Comparison of ENCODE assay signal across 24 cellular contexts in genomic region chr7:159113056-159113455, GRCh38. TPM values are rescaled to one million over a fixed set of nuclear protein-coding genes. Genes with fewer than 3 reads are reported as not detected.
DNase-seq lines count a peak whose midpoint lies in the region; ATAC-seq and TF ChIP-seq lines count a peak whose summit lies in the region.
"Had no signal": no experiment of that assay in that cellular context is flagged by ENCODE, and none has a peak within 500 bp of the region (broad histone marks: within the 10 kb centered on the region; RNA-seq: fewer than 3 reads in every experiment).

No MANE protein-coding gene starts in this region.

- H3K27me3 Mint-ChIP-seq in H9 (ENCODE audit: low read depth) (peaks cover 6% of the 10 kb centered on the region), progenitor cell of endocrine pancreas (peaks cover 59% of the 10 kb centered on the region)

- H3K4me1 ChIP-seq in DND-41 (ENCODE audit: insufficient read depth, low read length) (no peaks in the 10 kb centered on the region), H9 (ENCODE audit: insufficient read depth, low read length) (0 out of 2 replicates have a peak, but pooled peaks cover 2% of the 10 kb centered on the region), hepatocyte (ENCODE audit: insufficient read depth) (no peaks in the 10 kb centered on the region)

- no peak overlapping the region for H2BK5ac ChIP-seq in H9 (ENCODE audit: insufficient read length, low read length)

- H3K36me3 Mint-ChIP-seq in H9 (ENCODE audit: insufficient read depth in 1 of 3, low read depth in 3 of 3) (no peaks in the 10 kb centered on the region), progenitor cell of endocrine pancreas (ENCODE audit: insufficient read depth) (no peaks in the 10 kb centered on the region)
- H3K36me3 Mint-ChIP-seq: CD4-positive, alpha-beta memory T cell; IgD-negative memory B cell had no signal

- H3K4me3 ChIP-seq in DND-41 (ENCODE audit: low read depth in 1 of 2, low read length in 2 of 2) = no peak overlapping the region
- no peak overlapping the region for H3K4me3 ChIP-seq in hepatocyte
- H3K4me3 ChIP-seq: SJCRH30 had no signal

- H3K36me3 ChIP-seq in DND-41 (ENCODE audit: insufficient read depth, low read length) (peaks cover 61% of the 10 kb centered on the region), hepatocyte (replicated peaks; ENCODE audit: insufficient read depth, low read depth) (no peaks in the 10 kb centered on the region)
- H3K36me3 ChIP-seq: SJCRH30 had no signal

- H3K9ac ChIP-seq in DND-41 (ENCODE audit: low read depth, low read length) (no peak overlapping the region), H9 (ENCODE audit: extremely low read depth, insufficient read length, low read length) (no peak overlapping the region)

- H3K4me3 Mint-ChIP-seq in H9 (no peak overlapping the region; a peak in 2 of 5 replicates), progenitor cell of endocrine pancreas (ENCODE audit: low read depth) (no peak overlapping the region)

- H3K27me3 ChIP-seq in DND-41 (ENCODE audit: insufficient read depth, low read length, poor library complexity) (no peaks in the 10 kb centered on the region), H9 (ENCODE audit: insufficient read depth, low read length) (no peaks in the 10 kb centered on the region), hepatocyte (peaks cover 17% of the 10 kb centered on the region)
- H3K27me3 ChIP-seq: SJCRH30 had no signal

- no peak overlapping the region for H2AK5ac ChIP-seq in H9 (ENCODE audit: insufficient read length, low read length)

- H3K4me2 ChIP-seq in DND-41 (ENCODE audit: insufficient read depth, low read length) (no peak overlapping the region), H9 (ENCODE audit: insufficient read depth, insufficient read length, low read length) (no peak overlapping the region), hepatocyte (peak overlapping the region; percentile 33)

- no peak overlapping the region; the same call in 1 of the 2 replicates for H3K14ac ChIP-seq in H9 (ENCODE audit: insufficient read depth, low read length)

- no peak overlapping the region for H3K18ac ChIP-seq in H9 (ENCODE audit: insufficient read length, low read depth, low read length)

- H4K5ac ChIP-seq in H9 (ENCODE audit: insufficient read length, low read depth, low read length) = no peak overlapping the region

- TF ChIP-seq CTCF in DND-41 (IDR thresholded peaks at IDR 0.05; ENCODE audit: borderline replicate concordance, extremely low read depth, low read length, poor library complexity, severe bottlenecking) (no peak), H9 (conservative IDR thresholded peaks at IDR 0.05) (no peak), hepatocyte (IDR thresholded peaks at IDR 0.05; ENCODE audit: poor library complexity) (no peak), progenitor cell of endocrine pancreas (IDR thresholded peaks at IDR 0.05; ENCODE audit: unreplicated experiment) (no peak)

- no peaks in the 10 kb centered on the region for H3K79me1 ChIP-seq in H9 (ENCODE audit: insufficient read depth, low read depth, low read length, poor library complexity, severe bottlenecking)

- H3K9me3 Mint-ChIP-seq in H9 (no peaks in the 10 kb centered on the region), progenitor cell of endocrine pancreas (ENCODE audit: low read depth) (no peaks in the 10 kb centered on the region)
- H3K9me3 Mint-ChIP-seq: IgD-negative memory B cell had no signal

- 0 out of 2 replicates have a peak, but pooled peaks cover 12% of the 10 kb centered on the region for H3K79me2 ChIP-seq in DND-41 (ENCODE audit: insufficient read depth, low read length)
- no peaks in the 10 kb centered on the region for H3K79me2 ChIP-seq in H9 (ENCODE audit: insufficient read depth, low read length)
- H3K79me2 ChIP-seq in hepatocyte = no peaks in the 10 kb centered on the region

- no peak overlapping the region for H2BK120ac ChIP-seq in H9 (ENCODE audit: low read depth, low read length, poor library complexity, severe bottlenecking)

- peak overlapping the region; percentile 49 for H3K27ac ChIP-seq in DND-41 (ENCODE audit: low read length)
- no peak overlapping the region for H3K27ac ChIP-seq in H9 (ENCODE audit: insufficient read length, low read depth, low read length)
- H3K27ac ChIP-seq in hepatocyte = no peak overlapping the region
- H3K27ac ChIP-seq: SJCRH30 had no signal

- H2BK15ac ChIP-seq in H9 (ENCODE audit: low read depth, low read length) = no peak overlapping the region

- no peak overlapping the region for H2BK12ac ChIP-seq in H9 (ENCODE audit: insufficient read length, low read depth, low read length)

- H3K27ac Mint-ChIP-seq in H9 = peak overlapping the region in 2 of 3 experiments; percentile 20 to 34; a peak in 2 of 7 replicates
- peak overlapping the region; percentile 76 for H3K27ac Mint-ChIP-seq in progenitor cell of endocrine pancreas
- H3K27ac Mint-ChIP-seq: CD4-positive, alpha-beta memory T cell had no signal

- H3K4ac ChIP-seq in H9 (ENCODE audit: low read depth, low read length) = no peak overlapping the region

- no peaks in the 10 kb centered on the region for H3K23me2 ChIP-seq in H9 (ENCODE audit: insufficient read length, low read depth, low read length, poor library complexity, severe bottlenecking)

- H2BK20ac ChIP-seq in H9 (ENCODE audit: low read depth, low read length, poor library complexity, severe bottlenecking) = no peak overlapping the region

- H4K20me1 ChIP-seq in DND-41 (ENCODE audit: insufficient read depth, low read length) (peaks cover 3% of the 10 kb centered on the region; the same call in 1 of the 2 replicates), H9 (ENCODE audit: control insufficient read depth, insufficient read depth, insufficient read length) (no peaks in the 10 kb centered on the region), hepatocyte (ENCODE audit: insufficient read depth, poor library complexity, severe bottlenecking) (no peaks in the 10 kb centered on the region)

- no peak overlapping the region for H3K23ac ChIP-seq in H9 (ENCODE audit: insufficient read length, low read depth, low read length)

- no peaks in the 10 kb centered on the region for H3K9me2 ChIP-seq in hepatocyte (replicated peaks; ENCODE audit: insufficient read depth)

- H3K9me3 ChIP-seq in DND-41 (ENCODE audit: insufficient read depth, low read length, severe bottlenecking) (no peaks in the 10 kb centered on the region), H9 (ENCODE audit: control insufficient read depth, low read depth, low read length) (no peaks in the 10 kb centered on the region), hepatocyte (ENCODE audit: low read depth) (no peaks in the 10 kb centered on the region)
- H3K9me3 ChIP-seq: SJCRH30 had no signal

- ATAC-seq in DND-41 (ENCODE audit: insufficient read depth, low read depth) (no peak), HG02798 (IDR thresholded peaks at IDR 0.05; ENCODE audit: poor library complexity, unreplicated experiment) (no peak)
- ATAC-seq: HCT116 had no signal

- H4K91ac ChIP-seq in H9 (ENCODE audit: insufficient read length, low read depth, low read length) = no peak overlapping the region

- no peak overlapping the region for H4K8ac ChIP-seq in H9 (replicated peaks; ENCODE audit: insufficient read length, low read depth, low read length)

- H3K4me1 Mint-ChIP-seq in H9 (peaks cover 40 to 58% of the 10 kb centered on the region in 2 experiments), progenitor cell of endocrine pancreas (ENCODE audit: low read depth) (peaks cover 14% of the 10 kb centered on the region)

- no peak overlapping the region for H2AFZ ChIP-seq in DND-41 (ENCODE audit: low read depth, low read length)
- no peak overlapping the region for H2AFZ ChIP-seq in H9 (ENCODE audit: low read length)
- no peak overlapping the region for H2AFZ ChIP-seq in hepatocyte

- no CpG with 5 or more reads among the region's 8 CpGs for WGBS in H9 (ENCODE audit: extremely low coverage, insufficient read length, low lambda C conversion rate)
- 40% methylated on average over 8 of the region's 8 CpGs for WGBS in hepatocyte (ENCODE audit: low lambda C conversion rate, missing lambda C conversion rate)

- H3T11ph ChIP-seq in H9 (ENCODE audit: low read length) = no peak overlapping the region

- DNase-seq in DND-41 (no peak), H9 (no peak), hepatocyte (ENCODE audit: low spot score) (no peak), progenitor cell of endocrine pancreas (ENCODE audit: low spot score, unreplicated experiment) (no peak), HT-29 (ENCODE audit: low spot score) (no peak), putamen (ENCODE audit: low spot score) (no peak), Kasumi-1 (lab: John Stamatoyannopoulos, UW) (no peak)
- DNase-seq: CD4-positive, alpha-beta memory T cell; DMS153; GOT3; Karpas-422; NCI-H1694; NCI-H2081; NCI-H2171; NCI-H345; NCI-H524; NCI-H774; NK-92 treated with Interleukin-12 subunit alpha and Interleukin-12 subunit beta, amount 100 ng/mL, for 24 hours; SJCRH30 had no signal

- H3K56ac ChIP-seq in H9 (ENCODE audit: insufficient read length, low read depth, low read length) = no peak overlapping the region

RNA-seq across cellular contexts. Expression of gene VIPR2, which starts 31.6 kb away (rescaled TPM):
- total RNA-seq in H9 (2021) (1.5 and 1.6 TPM in 2 replicates), hepatocyte (2.8 and 3.4 TPM in 2 replicates), progenitor cell of endocrine pancreas (0.24 and 0.36 TPM in 2 replicates)
- 2.7 and 4.5 TPM in 2 replicates for polyA plus RNA-seq in hepatocyte
- total RNA-seq in HT-29 (2014; rRNA removed; shearing (Covaris generic)) = not detected in 2 replicates
- total RNA-seq: MCF 10A had no signal
- polyA plus RNA-seq: BJ, IgD-negative memory B cell had no signal
